8 cellular contexts compared by ENCODE assay signal in genomic region chr1:65265296-65266271, GRCh38. TPM values are rescaled to one million over a fixed set of nuclear protein-coding genes. Genes with fewer than 3 reads are reported as not detected.
DNase-seq lines count a peak whose midpoint lies in the region; ATAC-seq, FAIRE-seq and TF ChIP-seq lines count a peak whose summit lies in the region.

No MANE protein-coding gene starts in this region.

- H3K27me3 ChIP-seq in H1 (replicated peaks in 1 of 4; ENCODE audit: control insufficient read depth in 3 of 4, extremely low read depth in 1 of 4, insufficient read depth in 3 of 4, low read length in 3 of 4) (no peaks in the 10 kb centered on the region; a peak in 3 of 7 replicates), lower lobe of right lung (ENCODE audit: low read depth) (peaks cover 7% of the 10 kb centered on the region)

- FAIRE-seq in H1 (lab: Jason Lieb, UNC), result peak; percentile 7

- DNase-seq in CD1c-positive myeloid dendritic cell (ENCODE audit: extremely low spot score) (peak; percentile 20), NCI-H128 (lab: John Stamatoyannopoulos, UW; ENCODE audit: unreplicated experiment) (peak; percentile 72), H1 (ENCODE audit: low read depth in 1 of 2, low spot score in 2 of 2) (peak in 1 of 2 experiments; percentile 83), lower lobe of right lung (no peak), A172 (ENCODE audit: low spot score) (no peak)
- peak; percentile 37 for DNase-seq in activated CD4-positive, alpha-beta memory T cell treated with anti-CD3 and anti-CD28 coated beads for 36 hours

- TF ChIP-seq CTCF in H1 (IDR thresholded peaks at IDR 0.05; ENCODE audit: control extremely low read depth in 1 of 3, insufficient read depth in 1 of 3, low read depth in 1 of 3, low read length in 3 of 3) (peak; percentile 49 to 66 (median 54)), lower lobe of right lung (IDR thresholded peaks at IDR 0.05) (peak; percentile 5)

- H3K4me2 ChIP-seq in H1 (ENCODE audit: insufficient read depth in 1 of 2, low read depth in 2 of 2, low read length in 2 of 2), result peak overlapping the region; percentile 59 to 73

- H3K4me1 Mint-ChIP-seq in activated CD4-positive, alpha-beta memory T cell treated with anti-CD3 and anti-CD28 coated beads for 36 hours (ENCODE audit: low read depth), result peaks cover 28% of the 10 kb centered on the region
- H3K4me1 Mint-ChIP-seq in stimulated activated naive CD8-positive, alpha-beta T cell treated with anti-CD3 and anti-CD28 coated beads, Interleukin-15, Interleukin-2, amounts not matched to agents 100 ng/mL and 50 ng/mL, for 24 hours (ENCODE audit: low read depth), result peaks cover 31% of the 10 kb centered on the region

- H3K4ac ChIP-seq in H1 (replicated peaks; ENCODE audit: insufficient read length, low read depth, low read length), result no peak overlapping the region

- no peak overlapping the region for H4K5ac ChIP-seq in H1 (ENCODE audit: insufficient read length, low read depth, low read length)

- POLR2A ChIA-PET in activated CD4-positive, alpha-beta memory T cell treated with anti-CD3 and anti-CD28 coated beads for 36 hours (lab: Charles Lee), result interaction anchor here (1.8 kb wide), 1 partner anchor 11 kb away, joined by 8 read pairs; no protein-coding TSS in a partner anchor
- POLR2A ChIA-PET in H1 (lab: Charles Lee; ENCODE audit: partially characterized antibody), result interaction anchor here (0.8 to 1.5 kb wide), 6 partner anchors 11 to 44 kb away, joined by 3 to 10 read pairs (median 6); partner anchors contain the start of gene DNAJC6

- no peak overlapping the region for H2AK5ac ChIP-seq in H1 (ENCODE audit: low read depth, low read length)

- H3K27ac Mint-ChIP-seq in activated CD4-positive, alpha-beta memory T cell treated with anti-CD3 and anti-CD28 coated beads for 36 hours, result no peak overlapping the region
- H3K27ac Mint-ChIP-seq in stimulated activated naive CD8-positive, alpha-beta T cell treated with anti-CD3 and anti-CD28 coated beads, Interleukin-15, Interleukin-2, amounts not matched to agents 100 ng/mL and 50 ng/mL, for 24 hours, result peak overlapping the region; percentile 49

- H3K27ac ChIP-seq in H1 (ENCODE audit: low read depth, low read length) (peak overlapping the region; percentile 12; the same call in 1 of the 2 replicates), lower lobe of right lung (no peak overlapping the region)

- H3K79me1 ChIP-seq in H1 (ENCODE audit: low read depth, low read length), result no peaks in the 10 kb centered on the region

- H3K9me3 ChIP-seq in H1 (ENCODE audit: insufficient read depth in 2 of 2, low read depth in 1 of 2, low read length in 1 of 2) (no peaks in the 10 kb centered on the region), lower lobe of right lung (no peaks in the 10 kb centered on the region)

- TF ChIP-seq RAD21 in H1 (IDR thresholded peaks at IDR 0.05 in 1 of 2, conservative IDR thresholded peaks at IDR 0.05 in 1 of 2; ENCODE audit: low read depth in 2 of 2, low read length in 2 of 2), result peak; percentile 32 to 51; a peak in 3 of 4 replicates

- H3K27me3 Mint-ChIP-seq in activated CD4-positive, alpha-beta memory T cell treated with anti-CD3 and anti-CD28 coated beads for 36 hours, result peaks cover 25% of the 10 kb centered on the region
- H3K27me3 Mint-ChIP-seq in stimulated activated naive CD8-positive, alpha-beta T cell treated with anti-CD3 and anti-CD28 coated beads, Interleukin-15, Interleukin-2, amounts not matched to agents 100 ng/mL and 50 ng/mL, for 24 hours, result peaks cover 34% of the 10 kb centered on the region

- H3K36me3 ChIP-seq in H1 (ENCODE audit: control insufficient read depth in 2 of 4, insufficient read depth in 4 of 4, low read length in 3 of 4) (no peaks in the 10 kb centered on the region), lower lobe of right lung (no peaks in the 10 kb centered on the region)

- H3K56ac ChIP-seq in H1 (replicated peaks; ENCODE audit: insufficient read length, low read depth, low read length), result no peak overlapping the region

- peak overlapping the region; percentile 85 for H3K18ac ChIP-seq in H1 (ENCODE audit: extremely low read depth, low read length)

- WGBS in H1 (ENCODE audit: extremely low coverage in 1 of 2, insufficient coverage in 1 of 2, insufficient read length in 1 of 2, insufficient replicate concordance in 2 of 2, low coverage in 1 of 2, low lambda C conversion rate in 2 of 2, missing lambda C conversion rate in 1 of 2), 2 experiments, result 1% methylated on average over 65 of the region's 65 CpGs; no CpG with 5 or more reads in 1 of the 2 experiments

- H3K4me1 ChIP-seq in H1 (replicated peaks in 1 of 4; ENCODE audit: control insufficient read depth in 3 of 4, insufficient read depth in 4 of 4, low read length in 3 of 4) (peaks cover 0 to 5% (median 3%) of the 10 kb centered on the region in 4 experiments; a peak in 5 of 7 replicates), lower lobe of right lung (peaks cover 23% of the 10 kb centered on the region)

- peak overlapping the region; percentile 75; the same call in 1 of the 2 replicates for H4K8ac ChIP-seq in H1 (ENCODE audit: extremely low read depth, insufficient read depth, low read length)

- H2BK20ac ChIP-seq in H1 (ENCODE audit: low read length), result 0 out of 2 replicates have a peak overlapping the region, but pooled peaks have one; percentile 15

- H2BK5ac ChIP-seq in H1 (ENCODE audit: low read depth, low read length), result no peak overlapping the region

- no peak overlapping the region for H3K14ac ChIP-seq in H1 (ENCODE audit: insufficient read length)

- H3K23me2 ChIP-seq in H1 (ENCODE audit: low read depth, low read length), result peaks cover 4% of the 10 kb centered on the region

- H3K36me3 Mint-ChIP-seq in activated CD4-positive, alpha-beta memory T cell treated with anti-CD3 and anti-CD28 coated beads for 36 hours, result no peaks in the 10 kb centered on the region
- H3K36me3 Mint-ChIP-seq in stimulated activated naive CD8-positive, alpha-beta T cell treated with anti-CD3 and anti-CD28 coated beads, Interleukin-15, Interleukin-2, amounts not matched to agents 100 ng/mL and 50 ng/mL, for 24 hours (ENCODE audit: low read depth), result no peaks in the 10 kb centered on the region

- no peak overlapping the region for H2BK120ac ChIP-seq in H1 (replicated peaks; ENCODE audit: low read depth, low read length)

- H4K20me1 ChIP-seq in H1 (replicated peaks in 1 of 2; ENCODE audit: control insufficient read depth in 1 of 2, insufficient read depth in 2 of 2, low read length in 2 of 2), result no peaks in the 10 kb centered on the region

- H3K4me3 ChIP-seq in H1 (ENCODE audit: extremely low read depth in 1 of 4, insufficient read depth in 2 of 4, low read depth in 3 of 4, low read length in 4 of 4) (peak overlapping the region; percentile 41 to 73 (median 50)), lower lobe of right lung (peak overlapping the region; percentile 59)

- H3K79me2 ChIP-seq in H1 (ENCODE audit: control insufficient read depth in 1 of 2, insufficient read depth in 2 of 2, low read length in 2 of 2), result no peaks in the 10 kb centered on the region

- TF ChIP-seq EP300 in H1 (IDR thresholded peaks at IDR 0.05; ENCODE audit: borderline replicate concordance in 1 of 2, low read depth in 2 of 2, low read length in 2 of 2), result 0 out of 3 replicates have a peak, but pooled peaks of 1 of the 2 experiments have one; percentile 6

- peak overlapping the region; percentile 78; the same call in 1 of the 2 replicates for H2BK12ac ChIP-seq in H1 (ENCODE audit: low read depth, low read length)

- H2AFZ ChIP-seq in H1 (ENCODE audit: low read length), result 0 out of 2 replicates have a peak overlapping the region, but pooled peaks have one; percentile 15

- TF ChIP-seq POLR2A in H1 (IDR thresholded peaks at IDR 0.05; ENCODE audit: control extremely low read depth in 1 of 2, low read depth in 2 of 2, low read length in 2 of 2), result peak in 1 of 2 experiments; percentile 80; a peak in 2 of 3 replicates

- H4K91ac ChIP-seq in H1 (replicated peaks; ENCODE audit: insufficient read length, low read length), result peak overlapping the region; percentile 78

- peak overlapping the region; percentile 57 for H3K4me3 Mint-ChIP-seq in activated CD4-positive, alpha-beta memory T cell treated with anti-CD3 and anti-CD28 coated beads for 36 hours
- H3K4me3 Mint-ChIP-seq in stimulated activated naive CD8-positive, alpha-beta T cell treated with anti-CD3 and anti-CD28 coated beads, Interleukin-15, Interleukin-2, amounts not matched to agents 100 ng/mL and 50 ng/mL, for 24 hours, result peak overlapping the region; percentile 68

- H3K23ac ChIP-seq in H1 (ENCODE audit: insufficient read length), result no peak overlapping the region

- peak; percentile 63 for ATAC-seq in GM19397 (IDR thresholded peaks at IDR 0.05; ENCODE audit: unreplicated experiment)
- ATAC-seq in lower lobe of right lung, result peak; percentile 81 to 82

- no peaks in the 10 kb centered on the region for H3K9me3 Mint-ChIP-seq in activated CD4-positive, alpha-beta memory T cell treated with anti-CD3 and anti-CD28 coated beads for 36 hours
- H3K9me3 Mint-ChIP-seq in stimulated activated naive CD8-positive, alpha-beta T cell treated with anti-CD3 and anti-CD28 coated beads, Interleukin-15, Interleukin-2, amounts not matched to agents 100 ng/mL and 50 ng/mL, for 24 hours, result no peaks in the 10 kb centered on the region

- H2BK15ac ChIP-seq in H1 (ENCODE audit: low read length), result peak overlapping the region; percentile 33; the same call in 1 of the 2 replicates

- intact Hi-C loops in activated CD4-positive, alpha-beta memory T cell treated with anti-CD3 and anti-CD28 coated beads for 36 hours (cut with micrococcal nuclease), result no loop called here
- intact Hi-C loops in lower lobe of right lung (cut with DNase I), result no loop called here

- peak overlapping the region in 2 of 4 experiments; percentile 27 to 43; a peak in 3 of 7 replicates for H3K9ac ChIP-seq in H1 (replicated peaks in 1 of 4; ENCODE audit: extremely low read depth in 1 of 4, low read depth in 3 of 4, low read length in 3 of 4)

- CTCF ChIA-PET in activated CD4-positive, alpha-beta memory T cell treated with anti-CD3 and anti-CD28 coated beads for 36 hours (lab: Charles Lee), result interaction anchor here (0.8 kb wide), 1 partner anchor 129 kb away, joined by 3 read pairs; no protein-coding TSS in a partner anchor
- CTCF ChIA-PET in H1 (lab: Charles Lee; ENCODE audit: partially characterized antibody), result interaction anchor here (0.5 to 3.8 kb wide), 12 partner anchors 10 to 422 kb away, joined by 3 to 17 read pairs (median 3); partner anchors contain the start of gene DNAJC6

RNA-seq across cellular contexts. Expression of gene DNAJC6, which starts 43.8 kb away (rescaled TPM):
- total RNA-seq in activated CD4-positive, alpha-beta memory T cell treated with anti-CD3 and anti-CD28 coated beads for 36 hours, result 1 to 10 TPM; 3.2 to 3.9 TPM
- 3.0 and 3.7 TPM in 2 replicates for total RNA-seq in H1 (2021; fragmentation: NEBNext Ultra II Directional; extraction: Animal tissue kit (Norgen Biotek cat#: 25700))
- 1.6 and 2.3 TPM in 2 replicates for polyA plus RNA-seq in H1 (2011; rRNA removed)
- polyA plus RNA-seq in H1 (2011; cell fraction: cytosol; rRNA removed), result 2.0 TPM
- 3.4 TPM for polyA plus RNA-seq in H1 (2011; cell fraction: nucleus; rRNA removed)
- 1.9 to 2.5 TPM (median 2.4 TPM) in 4 replicates for polyA plus RNA-seq in H1 (2012, experiment 1 of 2)
- 0.12 TPM for polyA plus RNA-seq in H1 (2012, experiment 2 of 2)
- polyA plus RNA-seq in H1 (2013, experiment 1 of 2), result 1.9 TPM
- 1.6 TPM for polyA plus RNA-seq in H1 (2013, experiment 2 of 2)
- 7.9 and 8.6 TPM in 2 replicates for polyA minus RNA-seq in H1 (2011; rRNA and poly(A)+ RNA removed)
- 5.2 TPM for polyA minus RNA-seq in H1 (2011; cell fraction: cytosol; rRNA and poly(A)+ RNA removed)
- polyA minus RNA-seq in H1 (2011; cell fraction: nucleus; rRNA and poly(A)+ RNA removed), result 16.4 TPM
- total RNA-seq in lower lobe of right lung, result 10.5 TPM
- total RNA-seq in A172 (2014; rRNA removed; shearing (Covaris generic)), result 2.2 and 3.5 TPM in 2 replicates

Comparison
In these comparisons a context has a peak if more than half of its experiments do, and no peak if none do; other contexts are left out.
1. DNase-seq: peak in CD1c-positive myeloid dendritic cell (single experiment), NCI-H128 (single experiment) and activated CD4-positive, alpha-beta memory T cell treated with anti-CD3 and anti-CD28 coated beads for 36 hours (single experiment); none in lower lobe of right lung (single experiment) and A172 (single experiment).